27 cellular contexts compared by ENCODE assay signal in genomic region chr22:48436201-48436931, GRCh38.
"Had no signal": no experiment of that assay in that cellular context is flagged by ENCODE, and none has a peak within 500 bp of the region (broad histone marks: within the 10 kb centered on the region; RNA-seq: fewer than 3 reads in every experiment).

No MANE protein-coding gene starts in this region.

- H3K36me3 ChIP-seq: left lung, neural progenitor cell, pancreas, prostate gland, sigmoid colon, tibial nerve, upper lobe of left lung, vagina had no signal

- H3K9me3 ChIP-seq: left lung, pancreas, prostate gland, sigmoid colon, tibial nerve, upper lobe of left lung, vagina had no signal

- H2AFZ ChIP-seq: neural progenitor cell had no signal

- H3K4me3 ChIP-seq: left lung, lung, neural progenitor cell, pancreas, prostate gland, sigmoid colon, tibial nerve, upper lobe of left lung, vagina had no signal

- H3K27ac ChIP-seq: left lung, neural progenitor cell, pancreas, prostate gland, sigmoid colon, tibial nerve, upper lobe of left lung, vagina had no signal

- ATAC-seq: left colon; left lung; natural killer cell; pancreas; right cardiac atrium; stimulated activated memory B cell treated with anti-CD40 and anti-IgM and Interleukin-4, amounts not matched to agents 10 μg/mL and 1 μg/mL and 100 μg/mL, for 72 hours; stimulated activated naive CD8-positive, alpha-beta T cell treated with anti-CD3 and anti-CD28 coated beads, Interleukin-15, amount 100 ng/mL, for 72 hours had no signal

- H3K4me1 ChIP-seq: left lung, neural progenitor cell, pancreas, prostate gland, sigmoid colon, tibial nerve, upper lobe of left lung, vagina had no signal

- H3K4me2 ChIP-seq: neural progenitor cell had no signal

- H3K27me3 ChIP-seq: left lung, neural progenitor cell, pancreas, sigmoid colon, tibial nerve, upper lobe of left lung, vagina had no signal

- DNase-seq: hippocampal formation; left colon; left lung; mesendoderm; naive B cell; natural killer cell; nephron progenitor cell; pancreas; retina; sigmoid colon; small intestine; stimulated activated CD4-positive, alpha-beta T cell treated with anti-CD3 and anti-CD28 coated beads, Interleukin-1b, Interleukin-23, amount 100 ng/mL, for 48 hours; stimulated activated CD4-positive, alpha-beta T cell treated with anti-CD3 and anti-CD28 coated beads, Interleukin-2, amount 100 ng/mL, for 48 hours; stimulated activated CD4-positive, alpha-beta T cell treated with anti-CD3 and anti-CD28 coated beads, Interleukin-4, amount 100 ng/mL, for 4 hours; stimulated activated CD8-positive, alpha-beta memory T cell treated with anti-CD3 and anti-CD28 coated beads, Interleukin-4, amount 100 ng/mL, for 48 hours; stimulated activated naive CD4-positive, alpha-beta T cell treated with Interleukin-2 at 50 U/mL for 16 hours; stimulated activated naive CD8-positive, alpha-beta T cell treated with anti-CD3 and anti-CD28 coated beads, Interleukin-15, amount 100 ng/mL, for 72 hours; substantia nigra; upper lobe of left lung had no signal

- FAIRE-seq: keratinocyte, pancreas, small intestine had no signal

- H3K9ac ChIP-seq: neural progenitor cell had no signal
